8 cellular contexts compared by ENCODE assay signal in the genomic region with DNA sequence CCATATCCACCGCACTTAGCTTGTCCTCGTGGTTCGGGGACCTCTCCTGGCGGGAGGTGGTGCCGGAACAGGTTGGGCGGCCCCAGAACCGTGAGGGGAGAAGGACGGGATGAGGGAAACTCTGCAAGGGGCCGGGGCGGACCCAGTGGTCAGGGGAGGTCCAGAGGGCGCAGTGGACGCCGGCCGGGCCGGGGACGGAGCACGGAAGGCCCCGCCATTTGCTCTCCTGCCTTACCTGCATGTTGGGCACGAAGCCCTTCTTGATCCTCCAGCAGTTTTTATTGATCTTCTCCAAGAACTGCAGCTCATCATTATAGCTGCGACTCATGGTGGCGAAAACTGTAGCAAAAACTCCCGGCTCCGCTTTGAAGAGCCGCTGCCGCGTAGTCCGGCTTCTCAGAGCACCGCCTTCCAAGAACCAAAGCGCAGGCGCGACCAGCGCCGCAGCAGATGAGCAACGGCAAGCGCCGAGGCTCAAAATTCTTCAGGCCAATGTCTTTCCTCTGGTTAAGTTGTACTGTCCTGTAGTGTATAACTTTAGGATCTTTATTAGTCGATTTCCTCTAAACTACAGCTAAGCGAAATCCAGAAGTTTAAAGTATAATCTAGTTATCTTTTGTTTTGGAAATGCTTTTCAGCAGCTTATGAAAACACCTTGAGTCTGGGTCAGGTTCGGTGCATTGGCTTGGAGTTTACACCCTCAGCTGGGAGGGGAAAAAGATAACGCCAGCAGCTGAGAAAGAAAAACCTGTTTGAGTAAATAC. TPM values are rescaled to one million over a fixed set of nuclear protein-coding genes. Genes with fewer than 3 reads are reported as not detected.
A peak's percentile ranks its signal among the peaks of the same experiment; 100 is the strongest.
DNase-seq lines count a peak whose midpoint lies in the region; TF ChIP-seq lines count a peak whose summit lies in the region.

Gene RTCB, minus strand, starts transcription at position 419 of the 764 bp plus-strand sequence. Its CDS starts 91 bp downstream, at position 328.

- H3K36me3 ChIP-seq in left ventricle myocardium inferior: peaks cover 16% of the 10 kb centered on the region
- peaks cover 0 to 4% (median 2%) of the 10 kb centered on the region in 4 donors for H3K36me3 ChIP-seq in transverse colon

- no peaks in the 10 kb centered on the region for H3K27me3 ChIP-seq in left ventricle myocardium inferior (ENCODE audit: low read depth)
- no peaks in the 10 kb centered on the region for H3K27me3 ChIP-seq in transverse colon

- DNase-seq in EL (peak; percentile 91), HFF-Myc (ENCODE audit: extremely low read depth, low read depth) (peak; percentile 90), NCI-H146 treated with DMSO at 0.1 percent for 48 hours (lab: John Stamatoyannopoulos, UW; ENCODE audit: unreplicated experiment) (peak; percentile 48), left ventricle myocardium inferior (peak; percentile 93), posterior cingulate gyrus (peak; percentile 85 to 99 (median 92)), transverse colon (peak; percentile 94)

- no peak for TF ChIP-seq CTCF in HFF-Myc (IDR thresholded peaks at IDR 0.05; ENCODE audit: low read depth, low read length, missing control alignments)
- no peak for TF ChIP-seq CTCF in left ventricle myocardium inferior (IDR thresholded peaks at IDR 0.05; ENCODE audit: borderline replicate concordance)
- TF ChIP-seq CTCF in transverse colon (IDR thresholded peaks at IDR 0.05): peak in 1 of 5 experiments; percentile 13

- no peak for TF ChIP-seq EP300 in transverse colon (IDR thresholded peaks at IDR 0.05; ENCODE audit: low read depth)

- H3K9me3 ChIP-seq in left ventricle myocardium inferior (replicated peaks) (no peaks in the 10 kb centered on the region), transverse colon (no peaks in the 10 kb centered on the region)

- in situ Hi-C loops in transverse colon (cut with MboI; ENCODE audit: low pct_ligation_motif_present in 1 of 4, low pct_unique_long_range_greater_than_20kb in 1 of 4, low sequenced_read_pairs in 3 of 4): loop anchor here in 1 of 4 donors (10.0 kb wide), 1 partner anchor 63 kb away; the partner anchor contains the start of gene FBXO7

- peak; percentile 77 for TF ChIP-seq POLR2A in transverse colon (IDR thresholded peaks at IDR 0.05)

- H3K4me3 ChIP-seq in HFF-Myc (replicated peaks; ENCODE audit: low read depth, low read length): peak within 1 kb of the TSS; percentile 85
- peak within 1 kb of the TSS; percentile 98 for H3K4me3 ChIP-seq in left ventricle myocardium inferior
- peak within 1 kb of the TSS; percentile 73 to 92 (median 78) for H3K4me3 ChIP-seq in transverse colon

- intact Hi-C loops in T-helper 2 cell treated with Interferon-gamma antibody and Interleukin-4, amounts not matched to agents 100 ng/mL and 5 ng/mL, for 36 hours (cut with micrococcal nuclease): loop anchor here (1.0 to 10.0 kb wide), 3 partner anchors 61 to 747 kb away; partner anchors contain the start of gene PISD
- intact Hi-C loops in left ventricle myocardium inferior (cut with micrococcal nuclease) (no loop called here), posterior cingulate gyrus (cut with DNase I) (loop anchor here (1.0 kb wide), 1 partner anchor 62 kb away; the partner anchor contains the start of gene FBXO7), transverse colon (cut with DNase I; ENCODE audit: low total_unique reads) (loop anchor here (5.0 kb wide), 1 partner anchor 60 kb away; the partner anchor contains the start of gene FBXO7)

- H3K27ac ChIP-seq in angular gyrus (ENCODE audit: low read depth, low read length) (peak within 1 kb of the TSS; percentile 31), left ventricle myocardium inferior (replicated peaks) (peak within 1 kb of the TSS; percentile 80), transverse colon (peak within 1 kb of the TSS; percentile 76 to 89 (median 85))

- WGBS in transverse colon (ENCODE audit: low coverage in 1 of 2), 2 donors: 1 to 5% methylated on average over 13 to 40 of the region's 40 CpGs

- H3K4me1 ChIP-seq in left ventricle myocardium inferior (peaks cover 46% of the 10 kb centered on the region), transverse colon (peaks cover 9 to 48% (median 16%) of the 10 kb centered on the region in 4 donors)

RNA-seq across cellular contexts. Expression of gene RTCB, which starts in this region (rescaled TPM):
- total RNA-seq in T-helper 2 cell treated with Interferon-gamma antibody and Interleukin-4, amounts not matched to agents 100 ng/mL and 5 ng/mL, for 36 hours: 60.2 and 65.5 TPM in 2 replicates
- total RNA-seq in left ventricle myocardium inferior: 44.5 TPM
- 100 to 1,000 TPM in 1 of 4 donors, 10 to 100 TPM in 3; 55.4 to 104 (median 84.0) TPM for total RNA-seq in transverse colon

Comparison
In these comparisons a context has a peak if more than half of its experiments do, and no peak if none do; other contexts are left out.
1. Peak in every context shown above with its lines: DNase-seq, H3K4me3 ChIP-seq and H3K27ac ChIP-seq.
2. H3K27ac ChIP-seq: peak in every context shown above with its lines; median percentile 85 in transverse colon; 80 in left ventricle myocardium inferior; 31 in angular gyrus.